ENCODE assay signal across 25 cellular contexts in genomic region chr7:15764010-15764409, GRCh38.
"Had no signal": no experiment of that assay in that cellular context is flagged by ENCODE, and none has a peak within 500 bp of the region (broad histone marks: within the 10 kb centered on the region; RNA-seq: fewer than 3 reads in every experiment).

No MANE protein-coding gene starts in this region.

- H3K27ac ChIP-seq: dorsolateral prefrontal cortex, neutrophil, pancreas, right lobe of liver, thyroid gland had no signal

- H3K4me3 ChIP-seq: dorsolateral prefrontal cortex, lung, pancreas, right lobe of liver, smooth muscle cell, thyroid gland had no signal

- ATAC-seq: left colon; natural killer cell treated with Interleukin-12 subunit alpha and Interleukin-12 subunit beta and Interleukin-15 and Interleukin-18, amount 100 ng/mL, for 72 hours; right lobe of liver; stimulated activated naive CD8-positive, alpha-beta T cell treated with anti-CD3 and anti-CD28 coated beads, Interleukin-15, amount 100 ng/mL, for 72 hours had no signal

- H3K9me3 ChIP-seq: neutrophil, pancreas, right lobe of liver, thyroid gland had no signal

- H3K4me2 ChIP-seq: smooth muscle cell had no signal

- H3K36me3 ChIP-seq: neutrophil, pancreas, right lobe of liver, thyroid gland had no signal

- H3K4me1 ChIP-seq: pancreas, right lobe of liver, thyroid gland had no signal

- DNase-seq: central memory CD4-positive, alpha-beta T cell; dorsolateral prefrontal cortex; effector CD4-positive, alpha-beta T cell; foreskin melanocyte; head of caudate nucleus; hypothalamus; immature natural killer cell; islet precursor cell; kidney glomerular epithelial cell; left colon; naive B cell; pancreas; retina; right lobe of liver; stimulated activated CD4-positive, alpha-beta T cell treated with anti-CD3 and anti-CD28 coated beads, Interleukin-12 subunit alpha, Interleukin-12 subunit beta, amount 100 ng/mL, for 4 hours; stimulated activated CD4-positive, alpha-beta T cell treated with anti-CD3 and anti-CD28 coated beads, Interleukin-1b, Interleukin-23, amount 100 ng/mL, for 48 hours; stimulated activated CD4-positive, alpha-beta T cell treated with anti-CD3 and anti-CD28 coated beads, Interleukin-4, amount 100 ng/mL, for 1 hour; stimulated activated CD8-positive, alpha-beta memory T cell treated with anti-CD3 and anti-CD28 coated beads, Interleukin-4, amount 100 ng/mL, for 48 hours; stimulated activated naive CD4-positive, alpha-beta T cell; stimulated activated naive CD8-positive, alpha-beta T cell treated with anti-CD3 and anti-CD28 coated beads, Interleukin-15, amount 100 ng/mL, for 72 hours; thyroid gland had no signal

- H3K27me3 ChIP-seq: dorsolateral prefrontal cortex, neutrophil, pancreas, right lobe of liver, thyroid gland had no signal
